In genomic region chr19:10525636-10526035, GRCh38 we compare ENCODE assay signal across 36 cellular contexts. TPM values are rescaled to one million over a fixed set of nuclear protein-coding genes. Genes with fewer than 3 reads are reported as not detected.
"Had no signal": no experiment of that assay in that cellular context is flagged by ENCODE, and none has a peak within 500 bp of the region (broad histone marks: within the 10 kb centered on the region; RNA-seq: fewer than 3 reads in every experiment).

No MANE protein-coding gene starts in this region.

- DNase-seq: Kasumi-1, MG63, MM.1S, MV-4-11, NCI-H1048, NCI-H1092, NCI-H1092 treated with DMSO at 0.1 percent for 48 hours, NCI-H1105, NCI-H1105 treated with DMSO at 0.1 percent for 48 hours, NCI-H1417, NCI-H1417 treated with DMSO at 0.1 percent for 48 hours, NCI-H1436, NCI-H1436 treated with DMSO at 0.1 percent for 48 hours, NCI-H146, NCI-H1694, NCI-H1694 treated with DMSO at 0.1 percent for 48 hours, NCI-H187, NCI-H187 treated with DMSO at 0.1 percent for 48 hours, NCI-H1930, NCI-H2029, NCI-H2029 treated with DMSO at 0.1 percent for 48 hours, NCI-H2081, NCI-H2081 treated with DMSO at 0.1 percent for 48 hours, NCI-H2107, NCI-H2171, NCI-H2171 treated with DMSO at 0.1 percent for 48 hours, NCI-H2227 treated with DMSO at 0.1 percent for 48 hours, NCI-H226, NCI-H345, NCI-H446, NCI-H446 treated with DMSO at 0.1 percent for 48 hours, NCI-H510A, NCI-H510A treated with DMSO at 0.1 percent for 48 hours, NCI-H524 had no signal

RNA-seq across cellular contexts. Expression of gene S1PR5, which starts 8.4 kb away (rescaled TPM):
- total RNA-seq: LHCN-M2, MCF 10A had no signal
